8 cellular contexts compared by ENCODE assay signal in the genomic region with DNA sequence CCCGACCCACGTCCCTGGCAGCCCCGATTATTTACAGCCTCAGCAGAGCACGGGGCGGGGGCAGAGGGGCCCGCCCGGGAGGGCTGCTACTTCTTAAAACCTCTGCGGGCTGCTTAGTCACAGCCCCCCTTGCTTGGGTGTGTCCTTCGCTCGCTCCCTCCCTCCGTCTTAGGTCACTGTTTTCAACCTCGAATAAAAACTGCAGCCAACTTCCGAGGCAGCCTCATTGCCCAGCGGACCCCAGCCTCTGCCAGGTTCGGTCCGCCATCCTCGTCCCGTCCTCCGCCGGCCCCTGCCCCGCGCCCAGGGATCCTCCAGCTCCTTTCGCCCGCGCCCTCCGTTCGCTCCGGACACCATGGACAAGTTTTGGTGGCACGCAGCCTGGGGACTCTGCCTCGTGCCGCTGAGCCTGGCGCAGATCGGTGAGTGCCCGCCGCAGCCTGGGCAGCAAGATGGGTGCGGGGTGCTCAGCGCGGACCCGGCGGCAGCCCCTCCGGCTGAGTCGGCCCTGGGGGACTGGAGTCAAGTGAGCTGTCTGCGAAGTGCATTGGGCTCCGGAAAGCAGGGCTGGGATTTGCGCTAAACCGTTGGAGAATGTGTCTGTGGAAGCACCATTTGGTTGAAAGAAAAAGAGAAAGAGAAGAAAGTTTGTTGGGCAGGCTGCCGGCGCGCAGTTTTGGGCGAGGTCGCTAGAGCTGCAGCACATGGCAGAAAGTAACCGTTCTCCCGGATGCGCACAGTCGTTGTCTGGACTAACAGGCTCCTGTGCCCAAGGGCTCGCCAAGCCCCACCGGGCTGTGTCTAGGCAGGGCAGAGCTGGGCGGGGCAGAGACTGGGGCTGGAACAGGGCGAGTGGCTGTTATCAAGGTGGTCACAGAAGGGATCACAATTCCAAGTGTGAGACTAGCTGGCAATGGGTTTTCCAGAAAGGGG. TPM values are rescaled to one million over a fixed set of nuclear protein-coding genes. Genes with fewer than 3 reads are reported as not detected.
DNase-seq lines count a peak whose midpoint lies in the region; ATAC-seq lines count a peak whose summit lies in the region.

A gene (plus strand): TSS at position 223 of the 933 bp plus-strand sequence. CDS start 133 bp downstream, at position 356.

- H3K27me3 ChIP-seq in CD4-positive, alpha-beta memory T cell (ENCODE audit: insufficient read depth, low read length), result no peaks in the 10 kb centered on the region

- H3K4me3 ChIP-seq in CD4-positive, alpha-beta memory T cell (ENCODE audit: low read length in 2 of 2), result peak within 1 kb of the TSS; percentile 84 to 99

- peak; percentile 26 for ATAC-seq in GM19467 (IDR thresholded peaks at IDR 0.05; ENCODE audit: unreplicated experiment)
- ATAC-seq in activated CD4-positive, CD25-positive, alpha-beta regulatory T cell treated with anti-CD3 and anti-CD28 coated beads, Interleukin-2, amount 50 U/mL, for 24 hours, result peak; percentile 85 to 86
- ATAC-seq in central memory CD8-positive, alpha-beta T cell (replicated peaks; ENCODE audit: extremely low read depth, poor library complexity, severe bottlenecking), result peak; percentile 83

- CTCF ChIA-PET in CD4-positive, alpha-beta memory T cell (lab: Charles Lee; ENCODE audit: partially characterized antibody), result interaction anchor here (0.7 to 5.0 kb wide), 24 partner anchors 10 to 213 kb away, joined by 3 to 92 read pairs (median 4); no protein-coding TSS in a partner anchor

- H3K27me3 Mint-ChIP-seq in CD4-positive, alpha-beta memory T cell, result no peaks in the 10 kb centered on the region
- H3K27me3 Mint-ChIP-seq in central memory CD8-positive, alpha-beta T cell, result no peaks in the 10 kb centered on the region

- H3K4me1 ChIP-seq in CD4-positive, alpha-beta memory T cell (ENCODE audit: insufficient read depth, low read length), result peaks cover 43% of the 10 kb centered on the region

- POLR2A ChIA-PET in CD4-positive, alpha-beta memory T cell (lab: Charles Lee; ENCODE audit: partially characterized antibody), result interaction anchor here (0.6 to 15.5 kb wide), 46 partner anchors 9 to 192 kb away, joined by 3 to 1106 read pairs (median 6); no protein-coding TSS in a partner anchor

- peaks cover 6% of the 10 kb centered on the region for H3K36me3 ChIP-seq in CD4-positive, alpha-beta memory T cell (ENCODE audit: insufficient read depth, low read length)

- H3K36me3 Mint-ChIP-seq in CD4-positive, alpha-beta memory T cell, result peaks cover 6 to 52% of the 10 kb centered on the region in 2 donors
- peaks cover 48% of the 10 kb centered on the region for H3K36me3 Mint-ChIP-seq in central memory CD8-positive, alpha-beta T cell (ENCODE audit: insufficient read depth)

- intact Hi-C loops in CD4-positive, alpha-beta memory T cell (cut with micrococcal nuclease), result loop anchor here (1.0 to 2.0 kb wide), 5 partner anchors 16 to 126 kb away; no protein-coding TSS in a partner anchor

- no peaks in the 10 kb centered on the region for H3K9me3 Mint-ChIP-seq in CD4-positive, alpha-beta memory T cell
- H3K9me3 Mint-ChIP-seq in central memory CD8-positive, alpha-beta T cell, result no peaks in the 10 kb centered on the region

- peak within 1 kb of the TSS; percentile 95 to 99 (median 98) for H3K4me3 Mint-ChIP-seq in CD4-positive, alpha-beta memory T cell
- peak within 1 kb of the TSS; percentile 87 for H3K4me3 Mint-ChIP-seq in central memory CD8-positive, alpha-beta T cell

- H3K4me1 Mint-ChIP-seq in CD4-positive, alpha-beta memory T cell, result peaks cover 37 to 64% (median 45%) of the 10 kb centered on the region in 4 donors
- H3K4me1 Mint-ChIP-seq in central memory CD8-positive, alpha-beta T cell, result peaks cover 44% of the 10 kb centered on the region

- H3K27ac ChIP-seq in CD4-positive, alpha-beta memory T cell (ENCODE audit: low read depth, low read length), result peak within 1 kb of the TSS; percentile 98

- H3K27ac Mint-ChIP-seq in CD4-positive, alpha-beta memory T cell, result peak within 1 kb of the TSS; percentile 93 to 99 (median 98)
- peak within 1 kb of the TSS; percentile 75 for H3K27ac Mint-ChIP-seq in central memory CD8-positive, alpha-beta T cell (ENCODE audit: low read depth)

- DNase-seq in CD4-positive, alpha-beta memory T cell, result peak; percentile 78 to 93 (median 83)
- DNase-seq in Kasumi-1 (lab: John Stamatoyannopoulos, UW) (peak; percentile 83), left kidney (ENCODE audit: low read depth, low spot score) (peak; percentile 76), NCI-H2196 (lab: John Stamatoyannopoulos, UW; ENCODE audit: unreplicated experiment) (no peak)
- peak; percentile 67 to 80 for DNase-seq in central memory CD8-positive, alpha-beta T cell (ENCODE audit: low spot score in 2 of 2)
- DNase-seq in stimulated activated CD4-positive, alpha-beta T cell treated with anti-CD3 and anti-CD28 coated beads, Interleukin-2, amount 100 ng/mL, for 4 hours (ENCODE audit: low read depth), result peak; percentile 80

- H3K9me3 ChIP-seq in CD4-positive, alpha-beta memory T cell (ENCODE audit: control insufficient read depth in 1 of 2, low read length in 2 of 2), result no peaks in the 10 kb centered on the region

RNA-seq across cellular contexts. Expression of the gene that starts here (rescaled TPM):
- 100 to 1,000 TPM; 808 to 809 TPM for total RNA-seq in CD4-positive, alpha-beta memory T cell
- polyA plus RNA-seq in CD4-positive, alpha-beta memory T cell, result 100 to 1,000 TPM; 390 to 554 TPM

Comparison
In these comparisons a context has a peak if more than half of its experiments do, and no peak if none do; other contexts are left out.
1. ATAC-seq: peak in every context shown above with its lines; median percentile 86 in activated CD4-positive, CD25-positive, alpha-beta regulatory T cell treated with anti-CD3 and anti-CD28 coated beads, Interleukin-2, amount 50 U/mL, for 24 hours; 83 in central memory CD8-positive, alpha-beta T cell; 26 in GM19467.